In genomic region chr19:3097442-3097871, GRCh38 we compare ENCODE assay signal across 15 cellular contexts. TPM values are rescaled to one million over a fixed set of nuclear protein-coding genes. Genes with fewer than 3 reads are reported as not detected.
A peak's percentile ranks its signal among the peaks of the same experiment; 100 is the strongest.
DNase-seq lines count a peak whose midpoint lies in the region; ATAC-seq, FAIRE-seq and TF ChIP-seq lines count a peak whose summit lies in the region.
"Had no signal": no experiment of that assay in that cellular context is flagged by ENCODE, and none has a peak within 500 bp of the region (broad histone marks: within the 10 kb centered on the region; RNA-seq: fewer than 3 reads in every experiment).

No MANE protein-coding gene starts in this region.

- no peak for TF ChIP-seq POLR2A in vagina (IDR thresholded peaks at IDR 0.05)

- no peaks in the 10 kb centered on the region for H3K9me3 ChIP-seq in heart right ventricle
- H3K9me3 ChIP-seq in right cardiac atrium (ENCODE audit: control insufficient read depth, low read length): no peaks in the 10 kb centered on the region
- no peaks in the 10 kb centered on the region for H3K9me3 ChIP-seq in pancreas
- no peaks in the 10 kb centered on the region for H3K9me3 ChIP-seq in vagina
- H3K9me3 ChIP-seq: A549 had no signal

- FAIRE-seq in pancreas (lab: Jason Lieb, UNC): no peak
- FAIRE-seq: A549, G401.6 had no signal

- H3K27ac ChIP-seq in heart right ventricle: peak overlapping the region; percentile 86 to 95 (median 90)
- H3K27ac ChIP-seq in right cardiac atrium (ENCODE audit: low read length): peak overlapping the region; percentile 96
- peak overlapping the region; percentile 30 to 62 (median 44) for H3K27ac ChIP-seq in pancreas
- peak overlapping the region; percentile 50 for H3K27ac ChIP-seq in vagina
- H3K27ac ChIP-seq: A549 had no signal

- ATAC-seq in heart right ventricle (peak in 1 of 8 donors; percentile 20), Right ventricle myocardium inferior (no peak), right cardiac atrium (no peak), pancreas (peak in 1 of 4 donors; percentile 37)
- ATAC-seq: A549; naive thymus-derived CD8-positive, alpha-beta T cell had no signal

- intact Hi-C loops in heart right ventricle (cut with DNase I) (loop anchor here in 3 of 10 donors (5.0 kb wide), 2 partner anchors 35 to 125 kb away; partner anchors contain the start of gene TLE5 (in 3 of the 3)), Right ventricle myocardium inferior (cut with DNase I) (loop anchor here (5.0 kb wide), 1 partner anchor 35 kb away; the partner anchor contains the start of gene TLE5), right cardiac atrium (cut with DNase I) (no loop called here), pancreas (cut with DNase I) (no loop called here), vagina (cut with DNase I) (no loop called here)

- WGBS in heart right ventricle, 2 donors: 36 to 55% methylated on average over 24 of the region's 24 CpGs
- WGBS in right cardiac atrium: 30% methylated on average over 24 of the region's 24 CpGs
- 18 to 21% methylated on average over 24 of the region's 24 CpGs for WGBS in pancreas, 2 donors

- peak; percentile 6 to 29 for DNase-seq in heart right ventricle
- no peak for DNase-seq in Right ventricle myocardium inferior (ENCODE audit: missing footprints)
- DNase-seq in right cardiac atrium: peak in 2 of 3 donors; percentile 71 to 77
- DNase-seq in pancreas: peak in 2 of 6 donors; percentile 42 to 60
- DNase-seq in vagina (ENCODE audit: extremely low spot score in 2 of 2): no peak
- no peak for DNase-seq in T-helper 2 cell
- DNase-seq in AML-193 (lab: John Stamatoyannopoulos, UW): no peak
- no peak for DNase-seq in NCI-H2029 treated with DMSO at 0.1 percent for 48 hours (lab: John Stamatoyannopoulos, UW)
- DNase-seq: naive thymus-derived CD8-positive, alpha-beta T cell; NCI-H2227 treated with DMSO at 0.1 percent for 48 hours; RPMI8226; stimulated activated CD4-positive, alpha-beta T cell treated with anti-CD3 and anti-CD28 coated beads, Interleukin-4, amount 100 ng/mL, for 24 hours had no signal

- no peak for TF ChIP-seq CTCF in heart right ventricle (IDR thresholded peaks at IDR 0.05)
- TF ChIP-seq CTCF in pancreas (IDR thresholded peaks at IDR 0.05): no peak
- no peak for TF ChIP-seq CTCF in vagina (IDR thresholded peaks at IDR 0.05)

- H3K4me3 ChIP-seq in heart right ventricle: peak overlapping the region; percentile 7 to 100 (median 97)
- peak overlapping the region; percentile 26 for H3K4me3 ChIP-seq in right cardiac atrium (ENCODE audit: low read length)
- H3K4me3 ChIP-seq in pancreas: peak overlapping the region in 1 of 4 donors; percentile 94
- peak overlapping the region; percentile 6 to 100 for H3K4me3 ChIP-seq in vagina
- H3K4me3 ChIP-seq: A549 had no signal

- H3K4me1 ChIP-seq in heart right ventricle (peaks cover 39 to 77% (median 72%) of the 10 kb centered on the region in 9 donors), right cardiac atrium (ENCODE audit: control insufficient read depth, insufficient read depth, low read length) (peaks cover 18% of the 10 kb centered on the region), pancreas (peaks cover 26 to 36% (median 29%) of the 10 kb centered on the region in 3 donors), vagina (peaks cover 77% of the 10 kb centered on the region)

- H3K27me3 ChIP-seq in heart right ventricle (peaks cover 0 to 32% (median 0%) of the 10 kb centered on the region in 7 donors), right cardiac atrium (ENCODE audit: control insufficient read depth, insufficient read depth) (no peaks in the 10 kb centered on the region), pancreas (no peaks in the 10 kb centered on the region), vagina (no peaks in the 10 kb centered on the region)

- H3K36me3 ChIP-seq in heart right ventricle (no peaks in the 10 kb centered on the region), pancreas (no peaks in the 10 kb centered on the region), vagina (no peaks in the 10 kb centered on the region)

RNA-seq across cellular contexts. Expression of gene GNA11, which starts 3.3 kb away (rescaled TPM):
- total RNA-seq in heart right ventricle (10 to 100 TPM; 57.4 to 83.2 (median 68.8) TPM), Right ventricle myocardium inferior (64.7 TPM), right cardiac atrium (10 to 100 TPM; 63.3 to 71.6 (median 69.7) TPM), pancreas (10 to 100 TPM; 17.4 to 28.0 (median 23.6) TPM), vagina (33.6 TPM)
- polyA plus RNA-seq in heart right ventricle (10 to 100 TPM; 28.2 to 40.7 TPM), right cardiac atrium (69.8 TPM), pancreas (10 to 100 TPM; 25.6 to 28.4 TPM)

RNA-seq across cellular contexts. Expression of gene TLE5, which starts 35.2 kb away (rescaled TPM):
- total RNA-seq in heart right ventricle (100 to 1,000 TPM; 653 to 857 (median 758) TPM), Right ventricle myocardium inferior (775 TPM), right cardiac atrium (1,000 to 10,000 TPM in 2 of 4 donors, 100 to 1,000 TPM in 2; 784 to 1,020 (median 971) TPM), pancreas (100 to 1,000 TPM; 165 to 250 (median 204) TPM), vagina (451 TPM)
- polyA plus RNA-seq in heart right ventricle (1,000 to 10,000 TPM in 1 of 2 donors, 100 to 1,000 TPM in 1; 679 to 1,254 TPM), right cardiac atrium (1,565 TPM), pancreas (100 to 1,000 TPM; 539 to 573 TPM)

RNA-seq across cellular contexts. Expression of gene GNA15, which starts 38.4 kb away (rescaled TPM):
- total RNA-seq in heart right ventricle (1 to 10 TPM in 5 of 10 donors, under 1 TPM in 5; 0.42 to 8.9 (median 0.99) TPM), Right ventricle myocardium inferior (2.9 TPM), right cardiac atrium (1 to 10 TPM; 1.8 to 2.5 (median 2.1) TPM), pancreas (1 to 10 TPM in 3 of 6 donors, under 1 TPM in 3; 0.19 to 3.0 (median 0.83) TPM), vagina (28.2 TPM)
- polyA plus RNA-seq in heart right ventricle (1 to 10 TPM; 1.0 to 1.4 TPM), right cardiac atrium (1.00 TPM), pancreas (1 to 10 TPM; 1.3 to 2.4 TPM)
- total RNA-seq: H4 had no signal

Comparison
In these comparisons a context has a peak if more than half of its experiments do, and no peak if none do; other contexts are left out.
1. DNase-seq: peak in heart right ventricle (2 of 2) and right cardiac atrium (2 of 3); none in Right ventricle myocardium inferior (single experiment), vagina (0 of 2), T-helper 2 cell (0 of 5), AML-193 (0 of 2) and NCI-H2029 treated with DMSO at 0.1 percent for 48 hours (single experiment).
2. H3K27ac ChIP-seq: peak in every context shown above with its lines; median percentile 96 in right cardiac atrium; 90 in heart right ventricle; 50 in vagina; 44 in pancreas.